ENCODE assay signal across 17 cellular contexts in genomic region chr2:27084297-27085061, GRCh38. TPM values are rescaled to one million over a fixed set of nuclear protein-coding genes. Genes with fewer than 3 reads are reported as not detected.
DNase-seq lines count a peak whose midpoint lies in the region; ATAC-seq and TF ChIP-seq lines count a peak whose summit lies in the region.
"Had no signal": no experiment of that assay in that cellular context is flagged by ENCODE, and none has a peak within 500 bp of the region (broad histone marks: within the 10 kb centered on the region; RNA-seq: fewer than 3 reads in every experiment).

No MANE protein-coding gene starts in this region.

- H3K4me1 ChIP-seq in CD8-positive, alpha-beta T cell (ENCODE audit: insufficient read depth, low read length), result peaks cover 38% of the 10 kb centered on the region
- H3K4me1 ChIP-seq in osteoblast (ENCODE audit: insufficient read depth, low read length), result peaks cover 25% of the 10 kb centered on the region

- peaks cover 33% of the 10 kb centered on the region for H4K20me1 ChIP-seq in osteoblast (ENCODE audit: insufficient read depth, low read length)

- H3K27me3 ChIP-seq in CD8-positive, alpha-beta T cell (ENCODE audit: insufficient read depth, low read length), result no peaks in the 10 kb centered on the region
- H3K27me3 ChIP-seq in osteoblast (ENCODE audit: insufficient read depth, low read length), result no peaks in the 10 kb centered on the region
- H3K27me3 ChIP-seq: left lung, testis had no signal

- no peaks in the 10 kb centered on the region for H3K36me3 ChIP-seq in CD8-positive, alpha-beta T cell (ENCODE audit: insufficient read depth, low read length)
- peaks cover 27% of the 10 kb centered on the region for H3K36me3 ChIP-seq in osteoblast (ENCODE audit: insufficient read depth, low read length)

- H3K79me2 ChIP-seq in osteoblast (ENCODE audit: insufficient read depth, low read length), result peaks cover 26% of the 10 kb centered on the region

- CTCF ChIA-PET in CD8-positive, alpha-beta T cell (lab: Charles Lee), result interaction anchor here (0.9 to 1.6 kb wide), 6 partner anchors 10 to 195 kb away, joined by 3 to 7 read pairs (median 3); partner anchors contain the start of genes AGBL5 and OST4

- no peak for DNase-seq in CD8-positive, alpha-beta T cell
- DNase-seq in NB4 (ENCODE audit: low read depth) (no peak), chondrocyte (ENCODE audit: low spot score) (no peak), osteoblast (ENCODE audit: insufficient read length, low spot score, missing footprints) (peak; percentile 80), SHP77 treated with DMSO at 0.1 percent for 48 hours (lab: John Stamatoyannopoulos, UW) (no peak), NCI-H526 treated with DMSO at 0.1 percent for 48 hours (lab: John Stamatoyannopoulos, UW) (no peak), ACHN (no peak)
- DNase-seq: activated CD8-positive, alpha-beta memory T cell treated with anti-CD3 and anti-CD28 coated beads, Interleukin-2, amount 50 U/mL, for 48 hours; C1 segment of cervical spinal cord; central memory CD4-positive, alpha-beta T cell; H9; left lung; MV-4-11; testis had no signal

- no peak for ATAC-seq in CD8-positive, alpha-beta T cell
- no peak for ATAC-seq in HG03460 (IDR thresholded peaks at IDR 0.05; ENCODE audit: unreplicated experiment)
- ATAC-seq: left lung, Panc1, WTC11 had no signal

- in situ Hi-C loops in ACHN (cut with HindIII; ENCODE audit: low pct_ligation_motif_present, low pct_unique_long_range_greater_than_20kb, low sequenced_read_pairs), result no loop called here

- no peak overlapping the region for H2AFZ ChIP-seq in osteoblast (ENCODE audit: low read length)

- H3K27ac ChIP-seq in CD8-positive, alpha-beta T cell (ENCODE audit: low read depth, low read length), result no peak overlapping the region
- H3K27ac ChIP-seq in osteoblast (ENCODE audit: low read depth, low read length), result no peak overlapping the region

- no peaks in the 10 kb centered on the region for H3K27me3 Mint-ChIP-seq in CD8-positive, alpha-beta T cell (ENCODE audit: low read depth)
- H3K27me3 Mint-ChIP-seq in chondrocyte (ENCODE audit: low read depth), result no peaks in the 10 kb centered on the region

- H3K27ac Mint-ChIP-seq in CD8-positive, alpha-beta T cell, result no peak overlapping the region
- peak overlapping the region; percentile 49 for H3K27ac Mint-ChIP-seq in chondrocyte (ENCODE audit: unreplicated experiment)
- H3K27ac Mint-ChIP-seq: WTC11 had no signal

- H3K9me3 Mint-ChIP-seq in CD8-positive, alpha-beta T cell, result no peaks in the 10 kb centered on the region
- no peaks in the 10 kb centered on the region for H3K9me3 Mint-ChIP-seq in chondrocyte (ENCODE audit: low read depth)
- H3K9me3 Mint-ChIP-seq: H9, WTC11 had no signal

- TF ChIP-seq POLR2A in NB4 (IDR thresholded peaks at IDR 0.05; ENCODE audit: extremely low read depth, insufficient read length), result no peak

- no peak overlapping the region for H3K4me3 ChIP-seq in CD8-positive, alpha-beta T cell (ENCODE audit: low read depth, low read length)
- H3K4me3 ChIP-seq in NB4 (ENCODE audit: low read depth, low read length) (peak overlapping the region; percentile 73), osteoblast (ENCODE audit: insufficient read depth, low read length) (no peak overlapping the region)

- POLR2A ChIA-PET in CD8-positive, alpha-beta T cell (lab: Charles Lee), result interaction anchor here (1.1 to 4.4 kb wide), 4 partner anchors 13 to 51 kb away, joined by 3 to 31 read pairs (median 6); partner anchors contain the start of genes OST4 and TMEM214

- no peaks in the 10 kb centered on the region for H3K9me3 ChIP-seq in CD8-positive, alpha-beta T cell (ENCODE audit: low read length)
- H3K9me3 ChIP-seq in osteoblast (ENCODE audit: low read depth, low read length), result no peaks in the 10 kb centered on the region
- H3K9me3 ChIP-seq: left lung, testis had no signal

- intact Hi-C loops in CD8-positive, alpha-beta T cell (cut with DNase I, micrococcal nuclease), result loop anchor here (5.0 to 10.0 kb wide), 4 partner anchors 122 to 350 kb away; partner anchors contain the start of genes CENPA (in 1 of the 2) and SLC30A3 (in 1 of the 2)

- no peak overlapping the region for H3K4me2 ChIP-seq in osteoblast (ENCODE audit: insufficient read depth, low read length)

- peak overlapping the region; percentile 32 for H3K4me3 Mint-ChIP-seq in CD8-positive, alpha-beta T cell
- no peak overlapping the region for H3K4me3 Mint-ChIP-seq in chondrocyte (ENCODE audit: unreplicated experiment)

- no peaks in the 10 kb centered on the region for H3K36me3 Mint-ChIP-seq in CD8-positive, alpha-beta T cell
- peaks cover 7% of the 10 kb centered on the region for H3K36me3 Mint-ChIP-seq in chondrocyte (ENCODE audit: low read depth)
- H3K36me3 Mint-ChIP-seq: WTC11 had no signal

- peaks cover 29% of the 10 kb centered on the region for H3K4me1 Mint-ChIP-seq in CD8-positive, alpha-beta T cell (ENCODE audit: low read depth)
- peaks cover 36% of the 10 kb centered on the region for H3K4me1 Mint-ChIP-seq in chondrocyte (ENCODE audit: low read depth)

- TF ChIP-seq CTCF in CD8-positive, alpha-beta T cell (IDR thresholded peaks at IDR 0.05), result no peak
- TF ChIP-seq CTCF in NB4 (IDR thresholded peaks at IDR 0.05; ENCODE audit: low read depth, low read length) (no peak), chondrocyte (IDR thresholded peaks at IDR 0.05) (no peak), osteoblast (IDR thresholded peaks at IDR 0.05; ENCODE audit: extremely low read depth, low read depth, low read length) (no peak)

RNA-seq across cellular contexts. Expression of gene KHK, which starts 2.1 kb away (rescaled TPM):
- total RNA-seq in CD8-positive, alpha-beta T cell, result 1 to 10 TPM in 1 of 2 experiments, under 1 TPM in 1; 0.42 to 1.9 TPM
- 1.2 to 1.9 TPM (median 1.3 TPM) in 3 replicates for total RNA-seq in chondrocyte
- total RNA-seq in osteoblast, result 0.29 and 0.36 TPM in 2 replicates

RNA-seq across cellular contexts. Expression of gene EMILIN1, which starts 6.1 kb away (rescaled TPM):
- total RNA-seq in CD8-positive, alpha-beta T cell, result under 1 TPM in 1 of 2 experiments, not detected in 1; 0.11 TPM
- 180 to 235 TPM (median 182 TPM) in 3 replicates for total RNA-seq in chondrocyte
- total RNA-seq in osteoblast, result 137 and 138 TPM in 2 replicates

RNA-seq across cellular contexts. Expression of gene OST4, which starts 13.0 kb away (rescaled TPM):
- 100 to 1,000 TPM; 252 to 260 TPM for total RNA-seq in CD8-positive, alpha-beta T cell
- total RNA-seq in chondrocyte (473 to 494 TPM (median 478 TPM) in 3 replicates), osteoblast (202 and 235 TPM in 2 replicates)

RNA-seq across cellular contexts. Expression of gene AGBL5, which starts 33.0 kb away (rescaled TPM):
- 1 to 10 TPM; 8.0 to 9.7 TPM for total RNA-seq in CD8-positive, alpha-beta T cell
- total RNA-seq in chondrocyte, result 14.0 to 31.8 TPM (median 16.3 TPM) in 3 replicates
- total RNA-seq in osteoblast, result 24.6 and 26.8 TPM in 2 replicates

RNA-seq across cellular contexts. Expression of gene CGREF1, which starts 34.4 kb away (rescaled TPM):
- not detected for total RNA-seq in CD8-positive, alpha-beta T cell
- total RNA-seq in chondrocyte (9.6 to 15.9 TPM (median 13.5 TPM) in 3 replicates), osteoblast (6.8 and 14.5 TPM in 2 replicates)

Comparison
In these comparisons a context has a peak if more than half of its experiments do, and no peak if none do; other contexts are left out.
1. RNA of gene EMILIN1, which starts 6.1 kb away (total RNA-seq): 180 to 235 TPM in chondrocyte and 137 to 138 TPM in osteoblast; 0.11 TPM in CD8-positive, alpha-beta T cell; every median in the first group is over 100 times any median in the second.